23 cellular contexts compared by ENCODE assay signal in genomic region chr1:3541465-3541864, GRCh38.
"Had no signal": no experiment of that assay in that cellular context is flagged by ENCODE, and none has a peak within 500 bp of the region (broad histone marks: within the 10 kb centered on the region; RNA-seq: fewer than 3 reads in every experiment).

No MANE protein-coding gene starts in this region.

- H3K9me3 ChIP-seq: body of pancreas, stomach, suprapubic skin had no signal

- H3K4me1 Mint-ChIP-seq: activated CD4-positive, alpha-beta memory T cell treated with anti-CD3 and anti-CD28 coated beads, Interleukin-2, amount 10 ng/mL, durations not matched to agents 7 days and 5 days; activated naive CD8-positive, alpha-beta T cell treated with anti-CD3 and anti-CD28 coated beads, Interleukin-2, amount 50 U/mL, for 24 hours; memory B cell had no signal

- H3K36me3 Mint-ChIP-seq: memory B cell; stimulated activated memory B cell treated with anti-CD40 and anti-IgM and Interleukin-4, amounts not matched to agents 10 μg/mL and 1 μg/mL and 100 μg/mL, for 72 hours; type B pancreatic cell had no signal

- H3K36me3 ChIP-seq: stomach, suprapubic skin had no signal

- H3K9me3 Mint-ChIP-seq: activated CD4-positive, alpha-beta memory T cell treated with anti-CD3 and anti-CD28 coated beads, Interleukin-2, amount 10 ng/mL, durations not matched to agents 7 days and 5 days; activated naive CD8-positive, alpha-beta T cell treated with anti-CD3 and anti-CD28 coated beads, Interleukin-2, amount 50 U/mL, for 24 hours; activated T-cell treated with anti-CD3 and anti-CD28 coated beads, Interleukin-2, amount 50 U/mL, for 72 hours; memory B cell; nephron progenitor cell; stimulated activated memory B cell treated with anti-CD40 and anti-IgM and Interleukin-4, amounts not matched to agents 10 μg/mL and 1 μg/mL and 100 μg/mL, for 72 hours; type B pancreatic cell had no signal

- H3K4me3 Mint-ChIP-seq: activated CD4-positive, alpha-beta memory T cell treated with anti-CD3 and anti-CD28 coated beads, Interleukin-2, amount 10 ng/mL, durations not matched to agents 7 days and 5 days; activated naive CD8-positive, alpha-beta T cell treated with anti-CD3 and anti-CD28 coated beads, Interleukin-2, amount 50 U/mL, for 24 hours; activated T-cell treated with anti-CD3 and anti-CD28 coated beads, Interleukin-2, amount 50 U/mL, for 72 hours; memory B cell; nephron progenitor cell; stimulated activated memory B cell treated with anti-CD40 and anti-IgM and Interleukin-4, amounts not matched to agents 10 μg/mL and 1 μg/mL and 100 μg/mL, for 72 hours; type B pancreatic cell had no signal

- H3K4me1 ChIP-seq: body of pancreas had no signal

- H3K27me3 ChIP-seq: body of pancreas, suprapubic skin had no signal

- H3K4me3 ChIP-seq: body of pancreas, smooth muscle cell, stomach, suprapubic skin had no signal

- H3K27ac ChIP-seq: body of pancreas, suprapubic skin had no signal

- H3K27me3 Mint-ChIP-seq: activated CD4-positive, alpha-beta memory T cell treated with anti-CD3 and anti-CD28 coated beads, Interleukin-2, amount 10 ng/mL, durations not matched to agents 7 days and 5 days; activated naive CD8-positive, alpha-beta T cell treated with anti-CD3 and anti-CD28 coated beads, Interleukin-2, amount 50 U/mL, for 24 hours; type B pancreatic cell had no signal

- DNase-seq: activated CD4-positive, alpha-beta memory T cell treated with anti-CD3 and anti-CD28 coated beads, Interleukin-2, amount 10 ng/mL, durations not matched to agents 7 days and 5 days; activated CD4-positive, alpha-beta T cell treated with anti-CD3 and anti-CD28 coated beads for 48 hours; activated gamma-delta T cell; activated naive CD4-positive, alpha-beta T cell treated with anti-CD3 and anti-CD28 coated beads, Interleukin-2, amount 50 U/mL, for 16 hours; activated naive CD8-positive, alpha-beta T cell treated with anti-CD3 and anti-CD28 coated beads, Interleukin-2, amount 50 U/mL, for 24 hours; activated T-cell treated with anti-CD3 and anti-CD28 coated beads, Interleukin-2, amount 50 U/mL, for 72 hours; body of pancreas; dermis blood vessel endothelial cell; effector CD8-positive, alpha-beta T cell; foreskin melanocyte; glutamatergic neuron; hippocampal formation; kidney glomerular epithelial cell; nephron progenitor cell; nucleus accumbens; stimulated activated CD4-positive, alpha-beta T cell treated with anti-CD3 and anti-CD28 coated beads, Interleukin-15, amount 100 ng/mL, for 24 hours; stomach had no signal

- ATAC-seq: activated naive CD8-positive, alpha-beta T cell treated with anti-CD3 and anti-CD28 coated beads, Interleukin-2, amount 50 U/mL, for 24 hours; activated T-cell treated with anti-CD3 and anti-CD28 coated beads, Interleukin-2, amount 50 U/mL, for 72 hours; body of pancreas; sciatic nerve; stimulated activated memory B cell treated with anti-CD40 and anti-IgM and Interleukin-4, amounts not matched to agents 10 μg/mL and 1 μg/mL and 100 μg/mL, for 72 hours had no signal

- H3K27ac Mint-ChIP-seq: activated CD4-positive, alpha-beta memory T cell treated with anti-CD3 and anti-CD28 coated beads, Interleukin-2, amount 10 ng/mL, durations not matched to agents 7 days and 5 days; activated naive CD8-positive, alpha-beta T cell treated with anti-CD3 and anti-CD28 coated beads, Interleukin-2, amount 50 U/mL, for 24 hours; activated T-cell treated with anti-CD3 and anti-CD28 coated beads, Interleukin-2, amount 50 U/mL, for 72 hours; memory B cell; nephron progenitor cell; stimulated activated memory B cell treated with anti-CD40 and anti-IgM and Interleukin-4, amounts not matched to agents 10 μg/mL and 1 μg/mL and 100 μg/mL, for 72 hours; type B pancreatic cell had no signal
